ENCODE assay signal across 22 cellular contexts in genomic region chr4:54696649-54697048, GRCh38. TPM values are rescaled to one million over a fixed set of nuclear protein-coding genes. Genes with fewer than 3 reads are reported as not detected.
DNase-seq lines count a peak whose midpoint lies in the region; ATAC-seq and TF ChIP-seq lines count a peak whose summit lies in the region.
"Had no signal": no experiment of that assay in that cellular context is flagged by ENCODE, and none has a peak within 500 bp of the region (broad histone marks: within the 10 kb centered on the region; RNA-seq: fewer than 3 reads in every experiment).

No MANE protein-coding gene starts in this region.

- no peaks in the 10 kb centered on the region for H3K9me3 Mint-ChIP-seq in WTC11
- H3K9me3 Mint-ChIP-seq: CD4-positive, alpha-beta memory T cell; HFFc6 had no signal

- H3K4me1 ChIP-seq in BE2C (no peaks in the 10 kb centered on the region), foreskin keratinocyte (no peaks in the 10 kb centered on the region), trophoblast cell (ENCODE audit: control insufficient read depth in 1 of 2, insufficient read depth in 2 of 2, low read length in 2 of 2) (no peaks in the 10 kb centered on the region)
- H3K4me1 ChIP-seq: A549, HAP-1 had no signal

- DNase-seq in BE2C, result peak; percentile 16
- DNase-seq in WTC11 (ENCODE audit: low spot score), result no peak
- DNase-seq in foreskin keratinocyte, result peak; percentile 14 to 18
- DNase-seq in trophoblast cell, result peak; percentile 11 to 62
- no peak for DNase-seq in NCI-H69 (lab: John Stamatoyannopoulos, UW)
- DNase-seq in stimulated activated CD4-positive, alpha-beta T cell treated with anti-CD3 and anti-CD28 coated beads, Interleukin-15, amount 100 ng/mL, for 24 hours, result no peak
- DNase-seq: 8988T, ACHN, AML-193, C1 segment of cervical spinal cord, Calu3, COR-L47, DMS53, GF-D8, GOT3, HFFc6 had no signal

- H3K79me1 ChIP-seq in trophoblast cell (ENCODE audit: low read length), result no peaks in the 10 kb centered on the region

- H3K18ac ChIP-seq in trophoblast cell (ENCODE audit: low read length), result no peak overlapping the region

- H3K14ac ChIP-seq in trophoblast cell (ENCODE audit: low read length), result no peak overlapping the region

- H3K27ac ChIP-seq in foreskin keratinocyte (no peak overlapping the region), trophoblast cell (ENCODE audit: low read depth, low read length) (no peak overlapping the region)
- H3K27ac ChIP-seq: A549 had no signal

- no peak overlapping the region for H4K8ac ChIP-seq in trophoblast cell (ENCODE audit: low read depth, low read length)

- ATAC-seq in WTC11 (no peak), foreskin keratinocyte (no peak), HG03521 (IDR thresholded peaks at IDR 0.05; ENCODE audit: unreplicated experiment) (no peak)
- ATAC-seq: A549 had no signal

- H2BK5ac ChIP-seq in trophoblast cell (ENCODE audit: low read depth, low read length, poor library complexity), result no peak overlapping the region

- no peaks in the 10 kb centered on the region for H3K36me3 ChIP-seq in BE2C
- no peaks in the 10 kb centered on the region for H3K36me3 ChIP-seq in trophoblast cell (ENCODE audit: control insufficient read depth in 1 of 2, insufficient read depth in 2 of 2, low read length in 2 of 2)
- H3K36me3 ChIP-seq: HAP-1 had no signal

- H3K79me2 ChIP-seq in trophoblast cell (ENCODE audit: control insufficient read depth, insufficient read depth, low read length, poor library complexity), result no peaks in the 10 kb centered on the region

- 0 out of 2 replicates have a peak overlapping the region, but pooled peaks have one; percentile 33 for H3K27ac Mint-ChIP-seq in WTC11
- H3K27ac Mint-ChIP-seq: CD4-positive, alpha-beta memory T cell; HFFc6 had no signal

- WGBS in trophoblast cell (ENCODE audit: extremely low coverage, insufficient coverage, insufficient read length), result no CpG with 5 or more reads among the region's 5 CpGs

- no peak overlapping the region for H3K4me2 ChIP-seq in trophoblast cell (ENCODE audit: low read length)
- H3K4me2 ChIP-seq: A549 had no signal

- H3K9ac ChIP-seq in trophoblast cell (ENCODE audit: low read length), result no peak overlapping the region

- H3K4me3 ChIP-seq in BE2C (ENCODE audit: low read depth, low read length) (no peak overlapping the region), trophoblast cell (ENCODE audit: low read depth, low read length) (no peak overlapping the region)
- H3K4me3 ChIP-seq: A549, HAP-1 had no signal

- no peak overlapping the region for H4K12ac ChIP-seq in trophoblast cell (ENCODE audit: low read depth, low read length)

- H2BK12ac ChIP-seq in trophoblast cell (ENCODE audit: low read length), result no peak overlapping the region

- no peaks in the 10 kb centered on the region for H3K27me3 Mint-ChIP-seq in WTC11 (ENCODE audit: low read depth)

- H2AFZ ChIP-seq in trophoblast cell (ENCODE audit: insufficient read depth, low read length, poor library complexity), result no peak overlapping the region

- no peak overlapping the region for H3K4me3 Mint-ChIP-seq in WTC11
- H3K4me3 Mint-ChIP-seq: CD4-positive, alpha-beta memory T cell; HFFc6 had no signal

- H3K27me3 ChIP-seq in BE2C (no peaks in the 10 kb centered on the region), foreskin keratinocyte (no peaks in the 10 kb centered on the region), trophoblast cell (ENCODE audit: insufficient read depth, low read length) (no peaks in the 10 kb centered on the region)

- H3K9me3 ChIP-seq in BE2C (no peaks in the 10 kb centered on the region), trophoblast cell (ENCODE audit: insufficient read depth, low read depth, low read length) (no peaks in the 10 kb centered on the region)
- H3K9me3 ChIP-seq: A549, HAP-1 had no signal

- H2BK120ac ChIP-seq in trophoblast cell (ENCODE audit: insufficient read depth, low read length, poor library complexity), result no peak overlapping the region

- TF ChIP-seq CTCF in BE2C (IDR thresholded peaks at IDR 0.05; ENCODE audit: low read depth, low read length) (no peak), WTC11 (IDR thresholded peaks at IDR 0.05) (no peak), foreskin keratinocyte (conservative IDR thresholded peaks at IDR 0.05) (no peak)

- POLR2A ChIA-PET in WTC11 (lab: Charles Lee), result no interaction called here

- CTCF ChIA-PET in WTC11 (lab: Charles Lee), result no interaction called here

- peaks cover 27% of the 10 kb centered on the region for H3K36me3 Mint-ChIP-seq in WTC11
- H3K36me3 Mint-ChIP-seq: CD4-positive, alpha-beta memory T cell had no signal

- no peak overlapping the region for H3K4ac ChIP-seq in trophoblast cell (ENCODE audit: low read depth, low read length)

- H4K91ac ChIP-seq in trophoblast cell (ENCODE audit: low read depth, low read length), result no peak overlapping the region

- no peak overlapping the region for H3K23ac ChIP-seq in trophoblast cell (ENCODE audit: low read length)

- H2AK5ac ChIP-seq in trophoblast cell (ENCODE audit: low read length), result no peak overlapping the region

- no peaks in the 10 kb centered on the region for H3K4me1 Mint-ChIP-seq in WTC11
- H3K4me1 Mint-ChIP-seq: CD4-positive, alpha-beta memory T cell had no signal

TF ChIP-seq in WTC11, 78 proteins besides CTCF, POLR2A, EP300 and RAD21 (continues in another document):
- TF ChIP-seq RELA (CRISPR knock-in tag; IDR thresholded peaks at IDR 0.05; ENCODE audit: borderline replicate concordance) (no peak), IRF2 (CRISPR knock-in tag; IDR thresholded peaks at IDR 0.05; ENCODE audit: borderline replicate concordance, low read depth) (no peak), USF1 (CRISPR knock-in tag; IDR thresholded peaks at IDR 0.05) (no peak), ELF4 (CRISPR knock-in tag; IDR thresholded peaks at IDR 0.05; ENCODE audit: low read depth) (no peak), MXD4 (CRISPR knock-in tag; IDR thresholded peaks at IDR 0.05; ENCODE audit: borderline replicate concordance) (no peak), MLX (CRISPR knock-in tag; IDR thresholded peaks at IDR 0.05) (no peak), CDX4 (CRISPR knock-in tag; IDR thresholded peaks at IDR 0.05; ENCODE audit: borderline replicate concordance) (no peak), ZNF512 (CRISPR knock-in tag; IDR thresholded peaks at IDR 0.05; ENCODE audit: borderline replicate concordance) (no peak), TEAD4 (CRISPR knock-in tag; IDR thresholded peaks at IDR 0.05) (no peak)
- TF ChIP-seq, protein P1, sequence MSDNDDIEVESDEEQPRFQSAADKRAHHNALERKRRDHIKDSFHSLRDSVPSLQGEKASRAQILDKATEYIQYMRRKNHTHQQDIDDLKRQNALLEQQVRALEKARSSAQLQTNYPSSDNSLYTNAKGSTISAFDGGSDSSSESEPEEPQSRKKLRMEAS (CRISPR knock-in tag; IDR thresholded peaks at IDR 0.05), result no peak
- TF ChIP-seq, protein P2, sequence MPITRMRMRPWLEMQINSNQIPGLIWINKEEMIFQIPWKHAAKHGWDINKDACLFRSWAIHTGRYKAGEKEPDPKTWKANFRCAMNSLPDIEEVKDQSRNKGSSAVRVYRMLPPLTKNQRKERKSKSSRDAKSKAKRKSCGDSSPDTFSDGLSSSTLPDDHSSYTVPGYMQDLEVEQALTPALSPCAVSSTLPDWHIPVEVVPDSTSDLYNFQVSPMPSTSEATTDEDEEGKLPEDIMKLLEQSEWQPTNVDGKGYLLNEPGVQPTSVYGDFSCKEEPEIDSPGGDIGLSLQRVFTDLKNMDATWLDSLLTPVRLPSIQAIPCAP (CRISPR knock-in tag; IDR thresholded peaks at IDR 0.05), result no peak
- TF ChIP-seq, protein P3, sequence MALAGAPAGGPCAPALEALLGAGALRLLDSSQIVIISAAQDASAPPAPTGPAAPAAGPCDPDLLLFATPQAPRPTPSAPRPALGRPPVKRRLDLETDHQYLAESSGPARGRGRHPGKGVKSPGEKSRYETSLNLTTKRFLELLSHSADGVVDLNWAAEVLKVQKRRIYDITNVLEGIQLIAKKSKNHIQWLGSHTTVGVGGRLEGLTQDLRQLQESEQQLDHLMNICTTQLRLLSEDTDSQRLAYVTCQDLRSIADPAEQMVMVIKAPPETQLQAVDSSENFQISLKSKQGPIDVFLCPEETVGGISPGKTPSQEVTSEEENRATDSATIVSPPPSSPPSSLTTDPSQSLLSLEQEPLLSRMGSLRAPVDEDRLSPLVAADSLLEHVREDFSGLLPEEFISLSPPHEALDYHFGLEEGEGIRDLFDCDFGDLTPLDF (CRISPR knock-in tag; IDR thresholded peaks at IDR 0.05), result no peak

RNA-seq across cellular contexts. Expression of gene KIT, which starts 38.9 kb away (rescaled TPM):
- polyA plus RNA-seq in BE2C (2012; ENCODE audit: insufficient read depth, insufficient read length, low read depth), result not detected
- total RNA-seq in WTC11 (2021), result 20.3 to 23.3 TPM (median 20.3 TPM) in 3 replicates
- total RNA-seq in foreskin keratinocyte, result not detected in 2 replicates
- polyA plus RNA-seq in foreskin keratinocyte, result not detected in 2 replicates
- polyA plus RNA-seq in trophoblast cell (2013), result 1.4 and 2.0 TPM in 2 replicates
- total RNA-seq: Calu3, Daoy, G401 had no signal
- polyA plus RNA-seq: A549 had no signal

Comparison
In these comparisons a context has a peak if more than half of its experiments do, and no peak if none do; other contexts are left out.
1. DNase-seq: peak in BE2C (single experiment), foreskin keratinocyte (2 of 2) and trophoblast cell (2 of 2); none in WTC11 (single experiment), NCI-H69 (single experiment) and stimulated activated CD4-positive, alpha-beta T cell treated with anti-CD3 and anti-CD28 coated beads, Interleukin-15, amount 100 ng/mL, for 24 hours (single experiment).
2. RNA of gene KIT, which starts 38.9 kb away (total RNA-seq): 20.3 to 23.3 TPM in WTC11; not detected in foreskin keratinocyte; every median in the first group is over 10 times any median in the second.